ENCODE assay signal across 17 cellular contexts in genomic region chr11:109859325-109859724, GRCh38.
DNase-seq lines count a peak whose midpoint lies in the region; TF ChIP-seq lines count a peak whose summit lies in the region.
"Had no signal": no experiment of that assay in that cellular context is flagged by ENCODE, and none has a peak within 500 bp of the region (broad histone marks: within the 10 kb centered on the region; RNA-seq: fewer than 3 reads in every experiment).

No MANE protein-coding gene starts in this region.

- no peaks in the 10 kb centered on the region for H3K4me1 Mint-ChIP-seq in activated CD4-positive, alpha-beta memory T cell treated with anti-CD3 and anti-CD28 coated beads, Interleukin-2, amount 10 ng/mL, durations not matched to agents 7 days and 5 days
- H3K4me1 Mint-ChIP-seq: central memory CD8-positive, alpha-beta T cell had no signal

- H3K9me3 Mint-ChIP-seq in activated CD4-positive, alpha-beta memory T cell treated with anti-CD3 and anti-CD28 coated beads, Interleukin-2, amount 10 ng/mL, durations not matched to agents 7 days and 5 days, result no peaks in the 10 kb centered on the region
- H3K9me3 Mint-ChIP-seq: activated naive CD4-positive, alpha-beta T cell treated with anti-CD3 and anti-CD28 coated beads for 36 hours; natural killer cell treated with Interleukin-12 subunit alpha and Interleukin-12 subunit beta and Interleukin-15 and Interleukin-18, amount 100 ng/mL, for 72 hours had no signal

- H3K4me3 ChIP-seq in AG04450 (ENCODE audit: low read depth, low read length) (no peak overlapping the region), mammary epithelial cell (replicated peaks in 1 of 3; ENCODE audit: insufficient read depth in 1 of 3, low read depth in 2 of 3, low read length in 3 of 3) (no peak overlapping the region), suprapubic skin (no peak overlapping the region), A673 (ENCODE audit: low read depth, low read length, poor library complexity, severe bottlenecking) (no peak overlapping the region)
- H3K4me3 ChIP-seq: uterus had no signal

- H3K27ac ChIP-seq in AG04450 (ENCODE audit: low read depth, low read length) (no peak overlapping the region), mammary epithelial cell (ENCODE audit: insufficient read depth, low read depth, low read length) (no peak overlapping the region), suprapubic skin (no peak overlapping the region), A673 (ENCODE audit: low read depth, low read length, poor library complexity, severe bottlenecking) (no peak overlapping the region)
- H3K27ac ChIP-seq: uterus had no signal

- H3K79me2 ChIP-seq in mammary epithelial cell (ENCODE audit: insufficient read depth, low read length), result no peaks in the 10 kb centered on the region

- POLR2A ChIA-PET in AG04450 (lab: Yijun Ruan, JAX) (no interaction called here), A673 (lab: Charles Lee; ENCODE audit: low non-redundant PET) (no interaction called here)
- POLR2A ChIA-PET in activated CD4-positive, alpha-beta memory T cell treated with anti-CD3 and anti-CD28 coated beads, Interleukin-2, amount 10 ng/mL, durations not matched to agents 7 days and 5 days (lab: Charles Lee), result no interaction called here

- H3K27me3 ChIP-seq in AG04450 (ENCODE audit: control insufficient read depth, insufficient read depth, low read length), result no peaks in the 10 kb centered on the region
- no peaks in the 10 kb centered on the region for H3K27me3 ChIP-seq in mammary epithelial cell (ENCODE audit: insufficient read depth, low read length)
- no peaks in the 10 kb centered on the region for H3K27me3 ChIP-seq in suprapubic skin
- H3K27me3 ChIP-seq in A673 (replicated peaks; ENCODE audit: insufficient read depth, low read depth, low read length, poor library complexity), result no peaks in the 10 kb centered on the region
- H3K27me3 ChIP-seq: uterus had no signal

- H3K27me3 Mint-ChIP-seq in activated CD4-positive, alpha-beta memory T cell treated with anti-CD3 and anti-CD28 coated beads, Interleukin-2, amount 10 ng/mL, durations not matched to agents 7 days and 5 days, result no peaks in the 10 kb centered on the region
- H3K27me3 Mint-ChIP-seq: central memory CD8-positive, alpha-beta T cell; natural killer cell treated with Interleukin-12 subunit alpha and Interleukin-12 subunit beta and Interleukin-15 and Interleukin-18, amount 100 ng/mL, for 72 hours had no signal

- no peak overlapping the region for H3K4me3 Mint-ChIP-seq in activated CD4-positive, alpha-beta memory T cell treated with anti-CD3 and anti-CD28 coated beads, Interleukin-2, amount 10 ng/mL, durations not matched to agents 7 days and 5 days
- H3K4me3 Mint-ChIP-seq: activated naive CD4-positive, alpha-beta T cell treated with anti-CD3 and anti-CD28 coated beads for 36 hours; central memory CD8-positive, alpha-beta T cell; natural killer cell treated with Interleukin-12 subunit alpha and Interleukin-12 subunit beta and Interleukin-15 and Interleukin-18, amount 100 ng/mL, for 72 hours had no signal

- no peak overlapping the region for H3K9ac ChIP-seq in mammary epithelial cell (ENCODE audit: insufficient read depth, low read length)

- no peak overlapping the region for H2AFZ ChIP-seq in mammary epithelial cell (ENCODE audit: low read depth, low read length)

- DNase-seq in AG04450 (ENCODE audit: low read depth, low spot score) (peak; percentile 37), HT1080 (ENCODE audit: low read depth) (peak; percentile 89), mammary epithelial cell (peak; percentile 46), kidney tubule cell (ENCODE audit: low spot score) (peak; percentile 91), germinal center (ENCODE audit: low spot score) (no peak), suprapubic skin (ENCODE audit: low spot score in 2 of 2) (no peak), A673 (ENCODE audit: low spot score) (no peak)
- no peak for DNase-seq in activated CD4-positive, alpha-beta memory T cell treated with anti-CD3 and anti-CD28 coated beads, Interleukin-2, amount 10 ng/mL, durations not matched to agents 7 days and 5 days
- DNase-seq: activated naive CD4-positive, alpha-beta T cell treated with anti-CD3 and anti-CD28 coated beads for 36 hours; Kasumi-1; NCI-H187; NCI-H510A treated with DMSO at 0.1 percent for 48 hours; right cardiac atrium; stimulated activated naive CD4-positive, alpha-beta T cell; uterus had no signal

- in situ Hi-C loops in mammary epithelial cell (cut with MboI; ENCODE audit: low sequenced_read_pairs in 2 of 2), result no loop called here

- TF ChIP-seq CTCF in AG04450 (IDR thresholded peaks at IDR 0.05; ENCODE audit: low read depth, low read length), result no peak
- TF ChIP-seq CTCF in mammary epithelial cell (conservative IDR thresholded peaks at IDR 0.05 in 1 of 2, IDR thresholded peaks at IDR 0.05 in 1 of 2; ENCODE audit: extremely low read depth in 1 of 2, insufficient read depth in 1 of 2, low read depth in 1 of 2, low read length in 2 of 2), result no peak
- no peak for TF ChIP-seq CTCF in suprapubic skin (IDR thresholded peaks at IDR 0.05)
- no peak for TF ChIP-seq CTCF in A673 (conservative IDR thresholded peaks at IDR 0.05; ENCODE audit: low read depth, low read length)

- 78% methylated on average over 2 of the region's 2 CpGs for WGBS in mammary epithelial cell (ENCODE audit: low coverage, missing lambda C conversion rate)
- 96% methylated on average over 2 of the region's 2 CpGs for WGBS in suprapubic skin

- H3K4me2 ChIP-seq in mammary epithelial cell (ENCODE audit: insufficient read depth, low read depth, low read length), result no peak overlapping the region

- no peak for TF ChIP-seq POLR2A in suprapubic skin (IDR thresholded peaks at IDR 0.05)

- no TSS peak for BruUV-seq in mammary epithelial cell (replicated peaks; lab: Mats Ljungman, UMichigan)
- BruUV-seq in A673 (replicated peaks; lab: Mats Ljungman, UMichigan), result no TSS peak

- no peak for TF ChIP-seq EP300 in suprapubic skin (IDR thresholded peaks at IDR 0.05)

- H3K27ac Mint-ChIP-seq in activated CD4-positive, alpha-beta memory T cell treated with anti-CD3 and anti-CD28 coated beads, Interleukin-2, amount 10 ng/mL, durations not matched to agents 7 days and 5 days, result no peak overlapping the region
- H3K27ac Mint-ChIP-seq: activated naive CD4-positive, alpha-beta T cell treated with anti-CD3 and anti-CD28 coated beads for 36 hours; natural killer cell treated with Interleukin-12 subunit alpha and Interleukin-12 subunit beta and Interleukin-15 and Interleukin-18, amount 100 ng/mL, for 72 hours had no signal

- no peaks in the 10 kb centered on the region for H3K36me3 ChIP-seq in mammary epithelial cell (ENCODE audit: insufficient read depth, low read length)
- H3K36me3 ChIP-seq in suprapubic skin, result no peaks in the 10 kb centered on the region
- no peaks in the 10 kb centered on the region for H3K36me3 ChIP-seq in A673 (ENCODE audit: insufficient read depth, low read length, poor library complexity, severe bottlenecking)
- H3K36me3 ChIP-seq: uterus had no signal

- CTCF ChIA-PET in AG04450 (lab: Charles Lee) (interaction anchor here (2.3 kb wide), 1 partner anchor 80 kb away, joined by 9 read pairs; no protein-coding TSS in a partner anchor), mammary epithelial cell (lab: Charles Lee; ENCODE audit: low non-redundant PET) (no interaction called here), A673 (lab: Charles Lee) (no interaction called here)
- CTCF ChIA-PET in activated CD4-positive, alpha-beta memory T cell treated with anti-CD3 and anti-CD28 coated beads, Interleukin-2, amount 10 ng/mL, durations not matched to agents 7 days and 5 days (lab: Charles Lee), result interaction anchor here (1.5 kb wide), 1 partner anchor 10 kb away, joined by 3 read pairs; no protein-coding TSS in a partner anchor

- intact Hi-C loops in mammary epithelial cell (cut with micrococcal nuclease), result loop anchor here (10.0 kb wide), 1 partner anchor 335 kb away; no protein-coding TSS in a partner anchor
- intact Hi-C loops in A673 (cut with micrococcal nuclease; ENCODE audit: unreplicated experiment), result loop anchor here (10.0 kb wide), 1 partner anchor 315 kb away; no protein-coding TSS in a partner anchor

- H3K36me3 Mint-ChIP-seq in activated CD4-positive, alpha-beta memory T cell treated with anti-CD3 and anti-CD28 coated beads, Interleukin-2, amount 10 ng/mL, durations not matched to agents 7 days and 5 days (ENCODE audit: low read depth), result no peaks in the 10 kb centered on the region
- H3K36me3 Mint-ChIP-seq: natural killer cell treated with Interleukin-12 subunit alpha and Interleukin-12 subunit beta and Interleukin-15 and Interleukin-18, amount 100 ng/mL, for 72 hours had no signal

- dilution Hi-C loops in mammary epithelial cell (cut with HindIII; ENCODE audit: low sequenced_read_pairs), result no loop called here

- H3K4me1 ChIP-seq in mammary epithelial cell (ENCODE audit: insufficient read depth, low read length) (no peaks in the 10 kb centered on the region), suprapubic skin (no peaks in the 10 kb centered on the region), A673 (ENCODE audit: insufficient read depth, low read length, poor library complexity, severe bottlenecking) (peaks cover 13% of the 10 kb centered on the region)
- H3K4me1 ChIP-seq: uterus had no signal

- H4K20me1 ChIP-seq in mammary epithelial cell (ENCODE audit: insufficient read depth, low read length), result no peaks in the 10 kb centered on the region

- H3K9me3 ChIP-seq in AG04450 (ENCODE audit: control insufficient read depth, insufficient read depth, low read length), result no peaks in the 10 kb centered on the region
- no peaks in the 10 kb centered on the region for H3K9me3 ChIP-seq in mammary epithelial cell (replicated peaks; ENCODE audit: insufficient read depth, low read length)
- no peaks in the 10 kb centered on the region for H3K9me3 ChIP-seq in suprapubic skin
- H3K9me3 ChIP-seq in A673 (ENCODE audit: low read depth, low read length, poor library complexity, severe bottlenecking), result no peaks in the 10 kb centered on the region
- H3K9me3 ChIP-seq: uterus had no signal

Comparison
In these comparisons a context has a peak if more than half of its experiments do, and no peak if none do; other contexts are left out.
1. DNase-seq: peak in AG04450 (single experiment), HT1080 (single experiment), mammary epithelial cell (single experiment) and kidney tubule cell (single experiment); none in germinal center (single experiment), suprapubic skin (0 of 2), A673 (single experiment) and activated CD4-positive, alpha-beta memory T cell treated with anti-CD3 and anti-CD28 coated beads, Interleukin-2, amount 10 ng/mL, durations not matched to agents 7 days and 5 days (single experiment).
2. CTCF ChIA-PET loops: an anchor here in AG04450 (2.3 kb wide) and activated CD4-positive, alpha-beta memory T cell treated with anti-CD3 and anti-CD28 coated beads, Interleukin-2, amount 10 ng/mL, durations not matched to agents 7 days and 5 days (1.5 kb wide); none called in mammary epithelial cell and A673.